Comparison of ENCODE assay signal across 1 cellular context in genomic region chr9:95506692-95507455, GRCh38.
A peak's percentile ranks its signal among the peaks of the same experiment; 100 is the strongest.
TF ChIP-seq lines count a peak whose summit lies in the region.

No MANE protein-coding gene starts in this region.

TF ChIP-seq in GM12878, 131 proteins besides CTCF, POLR2A, EP300 and RAD21 (continued from another document and continues in another):
- no peak for TF ChIP-seq ZBTB40 (IDR thresholded peaks at IDR 0.05; ENCODE audit: borderline replicate concordance)
- no peak for TF ChIP-seq RBBP5 (conservative IDR thresholded peaks at IDR 0.05)
- no peak for TF ChIP-seq TAF1 (IDR thresholded peaks at IDR 0.05; ENCODE audit: borderline replicate concordance, low read depth, low read length)
- TF ChIP-seq NRF1 (conservative IDR thresholded peaks at IDR 0.05; ENCODE audit: low read depth, low read length): no peak
- TF ChIP-seq POLR2AphosphoS2 (IDR thresholded peaks at IDR 0.05; ENCODE audit: low read depth, low read length): 0 out of 2 replicates have a peak, but pooled peaks have one; percentile 40
- no peak for TF ChIP-seq RUNX3 (IDR thresholded peaks at IDR 0.05; ENCODE audit: low read length)
- TF ChIP-seq ZNF687 (IDR thresholded peaks at IDR 0.05): no peak
- peak; percentile 39 for TF ChIP-seq MYC (IDR thresholded peaks at IDR 0.05; ENCODE audit: insufficient read depth, insufficient read length, insufficient replicate concordance, low read length, severe bottlenecking)
- TF ChIP-seq NR2C1 (IDR thresholded peaks at IDR 0.05): no peak
- TF ChIP-seq ZNF24 (IDR thresholded peaks at IDR 0.05): no peak
- no peak for TF ChIP-seq JUNB (IDR thresholded peaks at IDR 0.05)
- TF ChIP-seq PML (IDR thresholded peaks at IDR 0.05; ENCODE audit: low read length): no peak
- no peak for TF ChIP-seq NR2C2 (IDR thresholded peaks at IDR 0.05; ENCODE audit: borderline replicate concordance, control insufficient read depth, insufficient read length, low read depth)
- TF ChIP-seq FOXM1 (IDR thresholded peaks at IDR 0.05; ENCODE audit: low read depth, low read length): no peak
- TF ChIP-seq REST (IDR thresholded peaks at IDR 0.05; ENCODE audit: low read depth, low read length): no peak
- no peak for TF ChIP-seq SRF (IDR thresholded peaks at IDR 0.05; ENCODE audit: low read depth in 2 of 2, low read length in 2 of 2)
- no peak for TF ChIP-seq ZNF274 (IDR thresholded peaks at IDR 0.05; ENCODE audit: insufficient read depth, insufficient read length)
- no peak for TF ChIP-seq STAT1 (conservative IDR thresholded peaks at IDR 0.05)
- TF ChIP-seq YBX1 (IDR thresholded peaks at IDR 0.05): no peak
- peak in 1 of 2 experiments; percentile 47; a peak in 2 of 4 replicates for TF ChIP-seq BHLHE40 (IDR thresholded peaks at IDR 0.05; ENCODE audit: borderline replicate concordance in 1 of 2, low read depth in 2 of 2, low read length in 1 of 2)
- TF ChIP-seq ZBTB4 (CRISPR knock-in tag; IDR thresholded peaks at IDR 0.05): no peak
- no peak; the same call in 1 of the 2 replicates for TF ChIP-seq HCFC1 (IDR thresholded peaks at IDR 0.05; ENCODE audit: low read length)
- TF ChIP-seq ZBTB11 (CRISPR knock-in tag; IDR thresholded peaks at IDR 0.05): no peak
- no peak for TF ChIP-seq SREBF2 (IDR thresholded peaks at IDR 0.05; ENCODE audit: low read length)
- no peak for TF ChIP-seq ZNF384 (IDR thresholded peaks at IDR 0.05; ENCODE audit: borderline replicate concordance, low read depth, low read length)
- TF ChIP-seq BRCA1 (IDR thresholded peaks at IDR 0.05; ENCODE audit: low read depth, low read length): no peak
- no peak for TF ChIP-seq CUX1 (IDR thresholded peaks at IDR 0.05; ENCODE audit: insufficient replicate concordance, low read depth, low read length)
- peak; percentile 70; the same call in 1 of the 2 replicates for TF ChIP-seq RB1 (IDR thresholded peaks at IDR 0.05; ENCODE audit: borderline replicate concordance)
- TF ChIP-seq BMI1 (IDR thresholded peaks at IDR 0.05; ENCODE audit: borderline replicate concordance): no peak
- TF ChIP-seq CBFB (IDR thresholded peaks at IDR 0.05; ENCODE audit: low read depth): no peak
- TF ChIP-seq YY1 (IDR thresholded peaks at IDR 0.05; ENCODE audit: low read depth, low read length): no peak
- no peak for TF ChIP-seq CHD4 (IDR thresholded peaks at IDR 0.05)
- no peak for TF ChIP-seq ATF3 (IDR thresholded peaks at IDR 0.05; ENCODE audit: borderline replicate concordance, extremely low read depth, low read depth, low read length)
- TF ChIP-seq PAX5 (IDR thresholded peaks at IDR 0.05; ENCODE audit: borderline replicate concordance, low read depth, low read length): no peak
